ENCODE assay signal across 22 cellular contexts in genomic region chr6:54243699-54244098, GRCh38.
"Had no signal": no experiment of that assay in that cellular context is flagged by ENCODE, and none has a peak within 500 bp of the region (broad histone marks: within the 10 kb centered on the region; RNA-seq: fewer than 3 reads in every experiment).

No MANE protein-coding gene starts in this region.

- H3K36me3 ChIP-seq: colonic mucosa, prostate gland, sigmoid colon, tibial artery had no signal

- ATAC-seq: esophagus mucosa; gastrocnemius medialis; naive thymus-derived CD8-positive, alpha-beta T cell; right cardiac atrium; stimulated activated memory B cell treated with anti-CD40 and anti-IgM and Interleukin-4, amounts not matched to agents 10 μg/mL and 1 μg/mL and 100 μg/mL, for 72 hours; stimulated activated naive CD8-positive, alpha-beta T cell treated with anti-CD3 and anti-CD28 coated beads, Interleukin-15, Interleukin-2, amounts not matched to agents 100 U/mL and 50 U/mL, for 24 hours had no signal

- H3K4me1 ChIP-seq: colonic mucosa, prostate gland, testis had no signal

- H3K27ac ChIP-seq: colonic mucosa, epithelial cell of prostate, gastrocnemius medialis, prostate gland, sigmoid colon, testis, tibial artery had no signal

- H3K4me3 ChIP-seq: colonic mucosa, gastrocnemius medialis, lung, prostate gland, sigmoid colon, testis, tibial artery had no signal

- H3K27me3 ChIP-seq: colonic mucosa, gastrocnemius medialis, sigmoid colon, testis, tibial artery had no signal

- H3K9me3 ChIP-seq: colonic mucosa, gastrocnemius medialis, prostate gland, sigmoid colon, testis, tibial artery had no signal

- DNase-seq: colonic mucosa; effector CD8-positive, alpha-beta T cell; endodermal cell; gastrocnemius medialis; head of caudate nucleus; hippocampal formation; left colon; naive thymus-derived CD8-positive, alpha-beta T cell; nephron progenitor cell; nucleus accumbens; sigmoid colon; stimulated activated CD4-positive, alpha-beta T cell treated with anti-CD3 and anti-CD28 coated beads, Interleukin-4, amount 100 ng/mL, for 4 hours; stimulated activated naive CD8-positive, alpha-beta T cell treated with anti-CD3 and anti-CD28 coated beads, Interleukin-15, Interleukin-2, amounts not matched to agents 100 U/mL and 50 U/mL, for 24 hours; substantia nigra; testis; tibial artery had no signal
